Comparison of ENCODE assay signal across 21 cellular contexts in the genomic region with DNA sequence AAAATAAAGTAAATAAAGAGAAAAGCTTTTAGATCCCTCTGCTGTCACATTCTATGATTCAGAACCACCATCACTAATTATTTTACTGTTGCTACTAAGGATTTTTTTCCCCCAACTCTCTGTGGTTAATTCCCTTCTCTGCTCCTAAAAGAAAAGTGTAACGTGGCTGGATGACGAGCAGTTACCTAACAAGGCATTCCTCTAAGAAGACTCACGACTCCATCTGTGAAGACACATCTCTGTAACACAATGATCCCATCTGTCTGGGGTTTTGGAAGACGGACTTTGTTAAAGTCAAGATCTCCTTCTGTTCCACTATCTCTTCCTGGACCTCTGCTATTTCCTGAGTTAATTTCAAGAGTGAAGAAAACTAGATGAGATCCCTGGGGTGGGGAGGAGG.
DNase-seq lines count a peak whose midpoint lies in the region; ATAC-seq and TF ChIP-seq lines count a peak whose summit lies in the region.
"Had no signal": no experiment of that assay in that cellular context is flagged by ENCODE, and none has a peak within 500 bp of the region (broad histone marks: within the 10 kb centered on the region; RNA-seq: fewer than 3 reads in every experiment).

No MANE protein-coding gene starts in this region.

- no peaks in the 10 kb centered on the region for H3F3A ChIP-seq in GM23248 (ENCODE audit: insufficient read depth)

- intact Hi-C loops in prostate gland (cut with DNase I) = no loop called here

- no peak overlapping the region for H3K4me3 ChIP-seq in GM23248
- H3K4me3 ChIP-seq in fibroblast of mammary gland (ENCODE audit: control insufficient read depth, low read depth, low read length) = no peak overlapping the region
- no peak overlapping the region for H3K4me3 ChIP-seq in prostate gland
- H3K4me3 ChIP-seq: GM23338, Peyer's patch had no signal

- no peak for TF ChIP-seq CTCF in fibroblast of mammary gland (conservative IDR thresholded peaks at IDR 0.05; ENCODE audit: control insufficient read depth, insufficient read depth, low read depth, low read length)
- TF ChIP-seq CTCF in prostate gland (IDR thresholded peaks at IDR 0.05) = no peak

- H3K36me3 ChIP-seq in GM23248 (ENCODE audit: low read depth) (no peaks in the 10 kb centered on the region), prostate gland (no peaks in the 10 kb centered on the region)
- H3K36me3 ChIP-seq: Peyer's patch had no signal

- in situ Hi-C loops in GM23248 (cut with MboI) = no loop called here

- WGBS in GM23248 (ENCODE audit: low coverage in 1 of 2, low lambda C conversion rate in 2 of 2, missing lambda C conversion rate in 2 of 2), 2 experiments = 60 to 62% methylated on average over 4 of the region's 4 CpGs
- whole genome bisulfite sequencing in prostate gland = 76% methylated on average over 4 of the region's 4 CpGs

- no peaks in the 10 kb centered on the region for H3K9me2 ChIP-seq in GM23248 (ENCODE audit: insufficient read depth)

- no peaks in the 10 kb centered on the region for H3K79me2 ChIP-seq in GM23248 (ENCODE audit: insufficient read depth)

- TF ChIP-seq POLR2A in prostate gland (IDR thresholded peaks at IDR 0.05) = no peak

- H3K27ac ChIP-seq in GM23248 = no peak overlapping the region
- H3K27ac ChIP-seq in prostate gland = peak overlapping the region; percentile 53 to 81
- H3K27ac ChIP-seq: Peyer's patch had no signal

- no peaks in the 10 kb centered on the region for H4K20me1 ChIP-seq in GM23248 (ENCODE audit: insufficient read depth)

- DNase-seq in GM23248 (peak; percentile 2), amniotic epithelial cell (ENCODE audit: low read depth) (peak; percentile 68), fibroblast of mammary gland (ENCODE audit: low read depth) (peak; percentile 29), prostate gland (ENCODE audit: low spot score) (no peak), LoVo (ENCODE audit: low spot score) (no peak)
- no peak for DNase-seq in stimulated activated naive CD8-positive, alpha-beta T cell treated with anti-CD3 and anti-CD28 coated beads, Interleukin-15, Interleukin-2, amounts not matched to agents 100 U/mL and 50 U/mL, for 24 hours
- DNase-seq in stimulated activated CD4-positive, alpha-beta T cell treated with anti-CD3 and anti-CD28 coated beads, Interleukin-12 subunit alpha, Interleukin-12 subunit beta, amount 100 ng/mL, for 4 hours = no peak
- DNase-seq: ACHN; C1 segment of cervical spinal cord; CD8-positive, alpha-beta memory T cell; DMS79; MV-4-11; NCI-H1694 treated with DMSO at 0.1 percent for 48 hours; NCI-H510A; NCI-H748 treated with DMSO at 0.1 percent for 48 hours; NK-92 treated with Interleukin-12 subunit alpha and Interleukin-12 subunit beta, amount 100 ng/mL, for 24 hours; Peyer's patch had no signal

- H3K9me3 ChIP-seq in GM23248 (ENCODE audit: low read depth) (no peaks in the 10 kb centered on the region), prostate gland (no peaks in the 10 kb centered on the region)
- H3K9me3 ChIP-seq: Peyer's patch had no signal

- no peak overlapping the region for H3K4me2 ChIP-seq in GM23248 (ENCODE audit: unreplicated experiment)
- H3K4me2 ChIP-seq: GM23338 had no signal

- H3K27me3 ChIP-seq in GM23248 (replicated peaks; ENCODE audit: insufficient read depth) (no peaks in the 10 kb centered on the region), prostate gland (replicated peaks; ENCODE audit: insufficient read depth) (no peaks in the 10 kb centered on the region)
- H3K27me3 ChIP-seq: Peyer's patch had no signal

- no peak overlapping the region for H3K9ac ChIP-seq in GM23248

- ATAC-seq in stimulated activated naive CD8-positive, alpha-beta T cell treated with anti-CD3 and anti-CD28 coated beads, Interleukin-15, Interleukin-2, amounts not matched to agents 100 U/mL and 50 U/mL, for 24 hours = no peak
- ATAC-seq in GM19463 (IDR thresholded peaks at IDR 0.05; ENCODE audit: unreplicated experiment) = no peak
- ATAC-seq: GM23338, HCT116, Right ventricle myocardium inferior had no signal

- H2AFZ ChIP-seq in GM23248 = no peak overlapping the region
- H2AFZ ChIP-seq: GM23338 had no signal

- H3K4me1 ChIP-seq in GM23248 (ENCODE audit: insufficient read depth) (no peaks in the 10 kb centered on the region), prostate gland (replicated peaks) (no peaks in the 10 kb centered on the region)
- H3K4me1 ChIP-seq: Peyer's patch had no signal

Comparison
In these comparisons a context has a peak if more than half of its experiments do, and no peak if none do; other contexts are left out.
1. DNase-seq: peak in GM23248 (single experiment), amniotic epithelial cell (single experiment) and fibroblast of mammary gland (single experiment); none in prostate gland (single experiment), LoVo (single experiment), stimulated activated naive CD8-positive, alpha-beta T cell treated with anti-CD3 and anti-CD28 coated beads, Interleukin-15, Interleukin-2, amounts not matched to agents 100 U/mL and 50 U/mL, for 24 hours (single experiment) and stimulated activated CD4-positive, alpha-beta T cell treated with anti-CD3 and anti-CD28 coated beads, Interleukin-12 subunit alpha, Interleukin-12 subunit beta, amount 100 ng/mL, for 4 hours (single experiment).